In the genomic region with DNA sequence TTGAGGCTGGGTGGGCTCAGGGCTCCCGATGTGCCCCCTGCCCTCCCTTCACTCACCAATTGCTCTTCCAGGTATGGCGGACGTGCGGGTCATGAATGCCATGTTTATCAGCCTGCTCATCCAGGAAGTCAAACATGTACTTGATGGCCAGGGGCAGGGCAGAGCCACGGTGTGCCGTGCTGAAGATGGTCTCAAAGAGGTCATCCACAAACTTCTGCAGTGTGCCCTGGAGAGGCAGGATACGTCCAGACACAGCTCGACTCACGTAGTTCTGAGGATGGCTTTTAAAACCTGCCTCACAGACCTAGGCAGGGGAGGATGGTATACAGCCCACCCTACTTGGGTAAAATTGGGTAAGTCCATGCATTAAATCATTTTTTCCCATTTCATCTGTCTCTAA, we compare ENCODE assay signal across 20 cellular contexts.
DNase-seq lines count a peak whose midpoint lies in the region; ATAC-seq, FAIRE-seq and TF ChIP-seq lines count a peak whose summit lies in the region.
"Had no signal": no experiment of that assay in that cellular context is flagged by ENCODE, and none has a peak within 500 bp of the region (broad histone marks: within the 10 kb centered on the region; RNA-seq: fewer than 3 reads in every experiment).

No MANE protein-coding gene starts in this region.

- TF ChIP-seq POLR2A in A549 (IDR thresholded peaks at IDR 0.05; ENCODE audit: low read length), result no peak

- no peak for TF ChIP-seq RAD21 in A549 (conservative IDR thresholded peaks at IDR 0.05 in 1 of 2, IDR thresholded peaks at IDR 0.05 in 1 of 2)

- 75% methylated on average over 9 of the region's 9 CpGs for WGBS in A549 (ENCODE audit: missing lambda C conversion rate)
- WGBS in mesodermal cell (ENCODE audit: insufficient coverage in 2 of 2), 2 experiments, result 86 to 89% methylated on average over 6 to 8 of the region's 9 CpGs

- peak overlapping the region; percentile 40 for H3K4me2 ChIP-seq in A549
- H3K4me2 ChIP-seq in PC-9, result 0 out of 2 replicates have a peak overlapping the region, but pooled peaks have one; percentile 26

- H3K27me3 Mint-ChIP-seq in brain (peaks cover 5% of the 10 kb centered on the region), nephron progenitor cell (ENCODE audit: low read depth, poor library complexity) (peaks cover 34% of the 10 kb centered on the region)

- no peaks in the 10 kb centered on the region for H3K9me3 Mint-ChIP-seq in brain
- H3K9me3 Mint-ChIP-seq in nephron progenitor cell, result no peaks in the 10 kb centered on the region
- H3K9me3 Mint-ChIP-seq: H9, HFFc6 had no signal

- H3K27ac ChIP-seq in A549, result peak overlapping the region; percentile 58 to 73
- H3K27ac ChIP-seq in PC-9, result peak overlapping the region; percentile 33; the same call in 1 of the 2 replicates
- peak overlapping the region; percentile 25 for H3K27ac ChIP-seq in mesodermal cell (ENCODE audit: low read depth, low read length, severe bottlenecking)
- H3K27ac ChIP-seq in lower lobe of right lung, result no peak overlapping the region
- H3K27ac ChIP-seq: C4-2B, Peyer's patch had no signal

- H3K9me3 ChIP-seq in A549 (no peaks in the 10 kb centered on the region), PC-9 (ENCODE audit: insufficient read depth, low read depth) (no peaks in the 10 kb centered on the region), mesodermal cell (ENCODE audit: control insufficient read depth, low read length) (no peaks in the 10 kb centered on the region), lower lobe of right lung (no peaks in the 10 kb centered on the region)
- H3K9me3 ChIP-seq: Peyer's patch had no signal

- H3K27ac Mint-ChIP-seq in brain, result peak overlapping the region in 4 of 5 experiments; percentile 88 to 92 (median 90)
- no peak overlapping the region for H3K27ac Mint-ChIP-seq in nephron progenitor cell
- H3K27ac Mint-ChIP-seq: H9 had no signal

- peaks cover 52% of the 10 kb centered on the region for H3K4me1 Mint-ChIP-seq in brain
- peaks cover 6% of the 10 kb centered on the region for H3K4me1 Mint-ChIP-seq in nephron progenitor cell

- H3K4me1 ChIP-seq in A549, result peaks cover 43% of the 10 kb centered on the region
- H3K4me1 ChIP-seq in PC-9 (replicated peaks; ENCODE audit: insufficient read depth), result peaks cover 31% of the 10 kb centered on the region
- H3K4me1 ChIP-seq in mesodermal cell (ENCODE audit: control insufficient read depth, insufficient read depth, low read length, poor library complexity, severe bottlenecking), result peaks cover 24% of the 10 kb centered on the region
- no peaks in the 10 kb centered on the region for H3K4me1 ChIP-seq in lower lobe of right lung
- H3K4me1 ChIP-seq: Peyer's patch had no signal

- H3K27me3 ChIP-seq in PC-9 (ENCODE audit: insufficient read depth, low read depth) (no peaks in the 10 kb centered on the region), lower lobe of right lung (ENCODE audit: low read depth) (no peaks in the 10 kb centered on the region)
- H3K27me3 ChIP-seq: Peyer's patch had no signal

- FAIRE-seq in A549 (lab: Jason Lieb, UNC), result no peak

- no peaks in the 10 kb centered on the region for H3K79me2 ChIP-seq in PC-9 (ENCODE audit: low read depth)

- H3K9me2 ChIP-seq in PC-9 (ENCODE audit: insufficient read depth), result no peaks in the 10 kb centered on the region

- no peaks in the 10 kb centered on the region for H3K36me3 ChIP-seq in PC-9 (ENCODE audit: low read depth)
- H3K36me3 ChIP-seq in mesodermal cell (ENCODE audit: control insufficient read depth, insufficient read depth, low read length), result no peaks in the 10 kb centered on the region
- H3K36me3 ChIP-seq in lower lobe of right lung, result no peaks in the 10 kb centered on the region
- H3K36me3 ChIP-seq: Peyer's patch had no signal

- TF ChIP-seq EP300 in A549 (IDR thresholded peaks at IDR 0.05), result no peak

- H3K36me3 Mint-ChIP-seq in brain (peaks cover 43% of the 10 kb centered on the region), nephron progenitor cell (ENCODE audit: low read depth) (no peaks in the 10 kb centered on the region)

- no TSS peak for BruUV-seq in PC-9 (replicated peaks; lab: Mats Ljungman, UMichigan)

- H3K4me3 ChIP-seq in A549, result no peak overlapping the region
- H3K4me3 ChIP-seq in PC-9, result no peak overlapping the region
- H3K4me3 ChIP-seq in mesodermal cell (ENCODE audit: extremely low read depth, insufficient read depth, low read length, poor library complexity, severe bottlenecking), result no peak overlapping the region
- H3K4me3 ChIP-seq in lower lobe of right lung, result no peak overlapping the region
- H3K4me3 ChIP-seq: Peyer's patch had no signal

- DNase-seq in A549 (ENCODE audit: low read depth in 1 of 2, low spot score in 1 of 2), result no peak
- DNase-seq in PC-9, result no peak
- DNase-seq in nephron progenitor cell, result no peak
- DNase-seq in lower lobe of right lung, result no peak
- DNase-seq in activated effector memory CD4-positive, alpha-beta T cell treated with Interleukin-2 at 50 U/mL for 16 hours, result no peak
- DNase-seq: 8988T, DMS79, H9, KBM-7, NCI-H1092, NCI-H1436 treated with DMSO at 0.1 percent for 48 hours, NCI-H1930, NCI-H510A, NCI-H748 treated with DMSO at 0.1 percent for 48 hours, Peyer's patch had no signal

- peaks cover 13% of the 10 kb centered on the region for H3F3A ChIP-seq in PC-9 (ENCODE audit: insufficient read depth, low read depth)

- no peaks in the 10 kb centered on the region for H4K20me1 ChIP-seq in PC-9 (ENCODE audit: insufficient read depth)

- CTCF ChIA-PET in A549 (lab: Yijun Ruan, JAX) (interaction anchor here (1.1 to 3.6 kb wide), 9 partner anchors 8 to 285 kb away, joined by 3 to 12 read pairs (median 4); no protein-coding TSS in a partner anchor), PC-9 (lab: Charles Lee) (interaction anchor here (0.7 to 1.2 kb wide), 2 partner anchors 9 to 200 kb away, joined by 4 read pairs; no protein-coding TSS in a partner anchor)

- intact Hi-C loops in PC-9 (cut with micrococcal nuclease; ENCODE audit: unreplicated experiment), result loop anchor here (1.0 to 2.0 kb wide), 2 partner anchors 80 to 115 kb away; no protein-coding TSS in a partner anchor
- intact Hi-C loops in lower lobe of right lung (cut with DNase I), result no loop called here

- no peak overlapping the region for H2AFZ ChIP-seq in PC-9

- H3K4me3 Mint-ChIP-seq in brain (peak overlapping the region in 1 of 5 experiments; percentile 42), nephron progenitor cell (no peak overlapping the region)
- H3K4me3 Mint-ChIP-seq: H9, HFFc6 had no signal

- TF ChIP-seq CTCF in A549 (IDR thresholded peaks at IDR 0.05) (no peak), PC-9 (conservative IDR thresholded peaks at IDR 0.05) (no peak), brain (conservative IDR thresholded peaks at IDR 0.05) (no peak), nephron progenitor cell (IDR thresholded peaks at IDR 0.05) (no peak), lower lobe of right lung (IDR thresholded peaks at IDR 0.05) (no peak)

- ATAC-seq in A549 (peak; percentile 22 to 64; a peak in 3 of 6 replicates), HG03521 (IDR thresholded peaks at IDR 0.05; ENCODE audit: unreplicated experiment) (no peak), lower lobe of right lung (no peak)

- POLR2A ChIA-PET in A549 (lab: Yijun Ruan, JAX) (interaction anchor here (0.7 kb wide), 1 partner anchor 192 kb away, joined by 3 read pairs; no protein-coding TSS in a partner anchor), PC-9 (lab: Charles Lee; ENCODE audit: unreplicated experiment) (no interaction called here)

TF ChIP-seq in A549, 52 proteins besides CTCF, POLR2A, EP300 and RAD21 (continues in another document):
- TF ChIP-seq REST (IDR thresholded peaks at IDR 0.05) (no peak), HOXA7 (CRISPR knock-in tag; IDR thresholded peaks at IDR 0.05) (no peak), ZNF302 (CRISPR knock-in tag; IDR thresholded peaks at IDR 0.05) (no peak), MAFK (IDR thresholded peaks at IDR 0.05; ENCODE audit: partially characterized antibody) (no peak), FOXS1 (CRISPR knock-in tag; IDR thresholded peaks at IDR 0.05) (no peak), USF2 (IDR thresholded peaks at IDR 0.05) (no peak), CHD4 (IDR thresholded peaks at IDR 0.05; ENCODE audit: borderline replicate concordance) (no peak)

Comparison
In these comparisons a context has a peak if more than half of its experiments do, and no peak if none do; other contexts are left out.
1. ATAC-seq: peak in A549 (2 of 2); none in HG03521 (single experiment) and lower lobe of right lung (0 of 2).